In genomic region chr12:24768415-24768814, GRCh38 we compare ENCODE assay signal across 29 cellular contexts.
"Had no signal": no experiment of that assay in that cellular context is flagged by ENCODE, and none has a peak within 500 bp of the region (broad histone marks: within the 10 kb centered on the region; RNA-seq: fewer than 3 reads in every experiment).

No MANE protein-coding gene starts in this region.

- H3K27ac Mint-ChIP-seq: activated B cell treated with CpG ODN at 0.5 μM for 24 hours; activated CD4-positive, alpha-beta memory T cell treated with anti-CD3 and anti-CD28 coated beads for 36 hours; activated naive CD4-positive, alpha-beta T cell treated with anti-CD3 and anti-CD28 coated beads, Interleukin-2, amount 10 ng/mL, durations not matched to agents 7 days and 5 days; activated naive CD8-positive, alpha-beta T cell; activated naive CD8-positive, alpha-beta T cell treated with anti-CD3 and anti-CD28 coated beads, Interleukin-2, amount 50 U/mL, for 24 hours; brain had no signal

- DNase-seq: activated B cell treated with CpG ODN at 0.5 μM for 24 hours; activated CD4-positive, alpha-beta memory T cell treated with anti-CD3 and anti-CD28 coated beads for 36 hours; activated CD4-positive, alpha-beta T cell treated with anti-CD3 and anti-CD28 coated beads for 4 hours; activated CD4-positive, alpha-beta T cell treated with anti-CD3 and anti-CD28 coated beads, Interleukin-2, amount 50 U/mL, for 1 hour; activated CD4-positive, CD25-positive, alpha-beta regulatory T cell treated with anti-CD3 and anti-CD28 coated beads, Interleukin-2, amount 50 U/mL, for 72 hours; activated CD8-positive, alpha-beta memory T cell treated with anti-CD3 and anti-CD28 coated beads, Interleukin-2, amount 50 U/mL, for 4 hours; activated naive CD4-positive, alpha-beta T cell treated with anti-CD3 and anti-CD28 coated beads, Interleukin-2, amount 10 ng/mL, durations not matched to agents 7 days and 5 days; activated naive CD8-positive, alpha-beta T cell treated with anti-CD3 and anti-CD28 coated beads, Interleukin-2, amount 50 U/mL, for 24 hours; activated T-cell treated with anti-CD3 and anti-CD28 coated beads for 4 hours; activated T-cell treated with anti-CD3 and anti-CD28 coated beads, Interleukin-2, amount 50 U/mL, for 4 hours; anterior cingulate cortex; caudate nucleus; cerebellar nuclear complex; MV-4-11; NCI-H1092 treated with DMSO at 0.1 percent for 48 hours; NCI-H1417; NCI-H146; NCI-H187; NCI-H2029 treated with DMSO at 0.1 percent for 48 hours; NCI-H2107; NCI-H226; NCI-H524 treated with DMSO at 0.1 percent for 48 hours; SHP77; SJCRH30; T1000 had no signal

- H3K36me3 Mint-ChIP-seq: activated CD4-positive, alpha-beta memory T cell treated with anti-CD3 and anti-CD28 coated beads for 36 hours; activated naive CD4-positive, alpha-beta T cell treated with anti-CD3 and anti-CD28 coated beads, Interleukin-2, amount 10 ng/mL, durations not matched to agents 7 days and 5 days; activated naive CD8-positive, alpha-beta T cell; brain had no signal

- H3K4me1 Mint-ChIP-seq: activated B cell treated with CpG ODN at 0.5 μM for 24 hours; activated naive CD4-positive, alpha-beta T cell treated with anti-CD3 and anti-CD28 coated beads, Interleukin-2, amount 10 ng/mL, durations not matched to agents 7 days and 5 days; activated naive CD8-positive, alpha-beta T cell treated with anti-CD3 and anti-CD28 coated beads, Interleukin-2, amount 50 U/mL, for 24 hours; brain had no signal

- H3K9me3 Mint-ChIP-seq: activated naive CD4-positive, alpha-beta T cell treated with anti-CD3 and anti-CD28 coated beads, Interleukin-2, amount 10 ng/mL, durations not matched to agents 7 days and 5 days; activated naive CD8-positive, alpha-beta T cell treated with anti-CD3 and anti-CD28 coated beads, Interleukin-2, amount 50 U/mL, for 24 hours; activated T-cell treated with anti-CD3 and anti-CD28 coated beads, Interleukin-2, amount 50 U/mL, for 4 hours had no signal

- H3K27me3 Mint-ChIP-seq: activated B cell treated with CpG ODN at 0.5 μM for 24 hours; activated naive CD8-positive, alpha-beta T cell treated with anti-CD3 and anti-CD28 coated beads, Interleukin-2, amount 50 U/mL, for 24 hours; brain had no signal

- ATAC-seq: activated naive CD8-positive, alpha-beta T cell treated with anti-CD3 and anti-CD28 coated beads, Interleukin-2, amount 50 U/mL, for 24 hours; activated T-cell treated with anti-CD3 and anti-CD28 coated beads, Interleukin-2, amount 50 U/mL, for 4 hours; Panc1 had no signal

- H3K4me3 Mint-ChIP-seq: activated B cell treated with CpG ODN at 0.5 μM for 24 hours; activated CD4-positive, alpha-beta memory T cell treated with anti-CD3 and anti-CD28 coated beads for 36 hours; activated naive CD4-positive, alpha-beta T cell treated with anti-CD3 and anti-CD28 coated beads, Interleukin-2, amount 10 ng/mL, durations not matched to agents 7 days and 5 days; activated naive CD8-positive, alpha-beta T cell; activated naive CD8-positive, alpha-beta T cell treated with anti-CD3 and anti-CD28 coated beads, Interleukin-2, amount 50 U/mL, for 24 hours; activated T-cell treated with anti-CD3 and anti-CD28 coated beads, Interleukin-2, amount 50 U/mL, for 4 hours; activated T-helper 1 cell treated with anti-CD3 and anti-CD28 coated beads, Interleukin-12 subunit alpha, Interleukin-12 subunit beta, Interleukin-2, Interleukin-4 antibody, amounts not matched to agents 30 ng/mL and 10 ng/mL and 1 ng/mL, durations not matched to agents 14 hours and 24 hours and 36 hours; brain had no signal
